ENCODE assay signal across 29 cellular contexts in genomic region chr13:97544041-97544765, GRCh38.
"Had no signal": no experiment of that assay in that cellular context is flagged by ENCODE, and none has a peak within 500 bp of the region (broad histone marks: within the 10 kb centered on the region; RNA-seq: fewer than 3 reads in every experiment).

No MANE protein-coding gene starts in this region.

- H3K4me1 ChIP-seq: body of pancreas, colonic mucosa, foreskin keratinocyte, thyroid gland, upper lobe of right lung had no signal

- H3K27ac ChIP-seq: body of pancreas, colonic mucosa, foreskin keratinocyte, heart left ventricle, ovary, stomach, thyroid gland, upper lobe of right lung had no signal

- ATAC-seq: body of pancreas; foreskin keratinocyte; heart left ventricle; naive thymus-derived CD4-positive, alpha-beta T cell; sciatic nerve; stimulated activated naive B cell treated with anti-CD40 and anti-IgM and Interleukin-4, amounts not matched to agents 10 μg/mL and 1 μg/mL and 100 μg/mL, for 72 hours; upper lobe of right lung had no signal

- H3K4me2 ChIP-seq: smooth muscle cell had no signal

- H3K4me3 ChIP-seq: body of pancreas, colonic mucosa, heart left ventricle, ovary, smooth muscle cell, stomach, thyroid gland, upper lobe of right lung had no signal

- DNase-seq: activated CD4-positive, alpha-beta memory T cell treated with anti-CD3 and anti-CD28 coated beads for 36 hours; activated CD4-positive, alpha-beta T cell treated with anti-CD3 and anti-CD28 coated beads, Interleukin-2, amount 10 ng/mL, durations not matched to agents 24 days and 14 days; activated CD4-positive, CD25-positive, alpha-beta regulatory T cell treated with anti-CD3 and anti-CD28 coated beads, Interleukin-2, amount 50 U/mL, for 72 hours; activated CD8-positive, alpha-beta memory T cell treated with anti-CD3 and anti-CD28 coated beads, Interleukin-2, amount 50 U/mL, for 4 hours; activated effector memory CD4-positive, alpha-beta T cell treated with anti-CD3 and anti-CD28 coated beads, Interleukin-2, amount 50 U/mL, for 16 hours; activated naive CD4-positive, alpha-beta T cell treated with anti-CD3 and anti-CD28 coated beads for 36 hours; activated naive CD8-positive, alpha-beta T cell treated with anti-CD3 and anti-CD28 coated beads, Interleukin-2, amount 10 ng/mL, durations not matched to agents 7 days and 5 days; activated T-cell treated with anti-CD3 and anti-CD28 coated beads, Interleukin-2, amount 50 U/mL, for 1 hour; amygdala; body of pancreas; colonic mucosa; effector CD8-positive, alpha-beta T cell; foreskin keratinocyte; heart left ventricle; hypothalamus; immature natural killer cell; midbrain; naive thymus-derived CD4-positive, alpha-beta T cell; ovary; stimulated activated CD4-positive, alpha-beta T cell treated with anti-CD3 and anti-CD28 coated beads, Interleukin-15, amount 100 ng/mL, for 24 hours; stimulated activated CD4-positive, alpha-beta T cell treated with anti-CD3 and anti-CD28 coated beads, Interleukin-2, amount 100 ng/mL, for 24 hours; stimulated activated naive B cell treated with anti-CD40 and anti-IgM and Interleukin-4, amounts not matched to agents 10 μg/mL and 1 μg/mL and 100 μg/mL, for 72 hours; stomach; T-helper 2 cell; thyroid gland; upper lobe of right lung had no signal

- H3K36me3 ChIP-seq: colonic mucosa, heart left ventricle, ovary, stomach, thyroid gland, upper lobe of right lung had no signal

- H3K9me3 ChIP-seq: body of pancreas, colonic mucosa, heart left ventricle, ovary, stomach, thyroid gland, upper lobe of right lung had no signal

- FAIRE-seq: endometrium had no signal

- H3K27me3 ChIP-seq: body of pancreas, colonic mucosa, foreskin keratinocyte, heart left ventricle, ovary, stomach, thyroid gland, upper lobe of right lung had no signal
